8 cellular contexts compared by ENCODE assay signal in genomic region chr19:34336781-34337271, GRCh38. TPM values are rescaled to one million over a fixed set of nuclear protein-coding genes. Genes with fewer than 3 reads are reported as not detected.
DNase-seq lines count a peak whose midpoint lies in the region; ATAC-seq, FAIRE-seq and TF ChIP-seq lines count a peak whose summit lies in the region.

No MANE protein-coding gene starts in this region.

- no peak overlapping the region for H3K4me3 ChIP-seq in mucosa of descending colon

- CTCF ChIA-PET in RWPE1 (lab: Yijun Ruan, JAX) = interaction anchor here (0.7 to 1.8 kb wide), 6 partner anchors 9 to 130 kb away, joined by 3 to 6 read pairs (median 4); no protein-coding TSS in a partner anchor

- ATAC-seq in mucosa of descending colon (peak; percentile 42), HG02759 (IDR thresholded peaks at IDR 0.05; ENCODE audit: unreplicated experiment) (no peak), HG03139 (IDR thresholded peaks at IDR 0.05; ENCODE audit: unreplicated experiment) (no peak), HG02571 (IDR thresholded peaks at IDR 0.05; ENCODE audit: unreplicated experiment) (no peak)

- TF ChIP-seq CTCF in RWPE1 (conservative IDR thresholded peaks at IDR 0.05; ENCODE audit: low read depth) = peak; percentile 72
- no peak for TF ChIP-seq CTCF in mucosa of descending colon (IDR thresholded peaks at IDR 0.05)

- DNase-seq in CD1c-positive myeloid dendritic cell (ENCODE audit: extremely low spot score) (peak; percentile 59), GM18507 (ENCODE audit: extremely low spot score, insufficient read length, low read depth) (peak; percentile 32), RWPE1 (ENCODE audit: low spot score) (peak; percentile 30), cerebellum (ENCODE audit: low spot score) (peak; percentile 36), mucosa of descending colon (peak in 1 of 3 donors; percentile 65)

- H3K27ac ChIP-seq in RWPE1 = no peak overlapping the region

- POLR2A ChIA-PET in RWPE1 (lab: Yijun Ruan, JAX; ENCODE audit: low non-redundant PET) = no interaction called here

- peak; percentile 71 for FAIRE-seq in GM18507 (lab: Jason Lieb, UNC)

- H3K4me1 ChIP-seq in mucosa of descending colon (ENCODE audit: low read depth) = no peaks in the 10 kb centered on the region

- H3K36me3 ChIP-seq in mucosa of descending colon (ENCODE audit: low read depth) = peaks cover 16% of the 10 kb centered on the region

- no peaks in the 10 kb centered on the region for H3K9me3 ChIP-seq in mucosa of descending colon

- intact Hi-C loops in mucosa of descending colon (cut with DNase I, micrococcal nuclease) = no loop called here

RNA-seq across cellular contexts. Expression of gene GPI, which starts 28.2 kb away (rescaled TPM):
- total RNA-seq in cerebellum = 115 TPM
- 100 to 1,000 TPM; 247 to 344 (median 296) TPM for total RNA-seq in mucosa of descending colon
